Comparison of ENCODE assay signal across 2 cellular contexts in the genomic region with DNA sequence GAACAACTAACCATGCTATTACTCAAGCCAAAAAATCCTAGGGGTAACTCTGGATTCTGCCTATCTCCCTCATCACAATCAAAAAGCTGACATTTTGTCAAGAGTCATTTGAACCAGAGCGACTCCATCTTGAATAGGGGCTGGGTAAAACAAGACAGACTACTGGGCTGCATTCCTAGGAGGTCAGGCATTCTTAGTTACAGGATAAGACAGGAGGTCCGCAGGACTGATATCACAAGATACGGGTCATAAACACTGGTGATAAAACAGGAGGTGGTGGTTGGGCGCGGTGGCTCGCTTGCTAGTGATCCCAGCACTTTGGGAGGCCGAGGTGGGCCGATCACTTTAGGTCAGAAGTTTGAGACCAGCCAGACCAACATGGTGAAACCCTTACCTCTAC.
TF ChIP-seq lines count a peak whose summit lies in the region.

No MANE protein-coding gene starts in this region.

TF ChIP-seq in HEK293, 187 proteins besides CTCF, POLR2A, EP300 and RAD21:
- TF ChIP-seq, protein P1, sequence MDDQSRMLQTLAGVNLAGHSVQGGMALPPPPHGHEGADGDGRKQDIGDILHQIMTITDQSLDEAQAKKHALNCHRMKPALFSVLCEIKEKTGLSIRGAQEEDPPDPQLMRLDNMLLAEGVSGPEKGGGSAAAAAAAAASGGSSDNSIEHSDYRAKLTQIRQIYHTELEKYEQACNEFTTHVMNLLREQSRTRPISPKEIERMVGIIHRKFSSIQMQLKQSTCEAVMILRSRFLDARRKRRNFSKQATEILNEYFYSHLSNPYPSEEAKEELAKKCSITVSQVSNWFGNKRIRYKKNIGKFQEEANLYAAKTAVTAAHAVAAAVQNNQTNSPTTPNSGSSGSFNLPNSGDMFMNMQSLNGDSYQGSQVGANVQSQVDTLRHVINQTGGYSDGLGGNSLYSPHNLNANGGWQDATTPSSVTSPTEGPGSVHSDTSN (CRISPR knock-in tag; IDR thresholded peaks at IDR 0.05), result no peak
- TF ChIP-seq, protein P2, sequence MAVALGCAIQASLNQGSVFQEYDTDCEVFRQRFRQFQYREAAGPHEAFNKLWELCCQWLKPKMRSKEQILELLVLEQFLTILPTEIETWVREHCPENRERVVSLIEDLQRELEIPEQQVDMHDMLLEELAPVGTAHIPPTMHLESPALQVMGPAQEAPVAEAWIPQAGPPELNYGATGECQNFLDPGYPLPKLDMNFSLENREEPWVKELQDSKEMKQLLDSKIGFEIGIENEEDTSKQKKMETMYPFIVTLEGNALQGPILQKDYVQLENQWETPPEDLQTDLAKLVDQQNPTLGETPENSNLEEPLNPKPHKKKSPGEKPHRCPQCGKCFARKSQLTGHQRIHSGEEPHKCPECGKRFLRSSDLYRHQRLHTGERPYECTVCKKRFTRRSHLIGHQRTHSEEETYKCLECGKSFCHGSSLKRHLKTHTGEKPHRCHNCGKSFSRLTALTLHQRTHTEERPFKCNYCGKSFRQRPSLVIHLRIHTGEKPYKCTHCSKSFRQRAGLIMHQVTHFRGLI (tag by site-specific recombination; IDR thresholded peaks at IDR 0.05), result peak; percentile 56; the same call in 1 of the 2 replicates

TF ChIP-seq in K562, 482 proteins besides CTCF, POLR2A, EP300 and RAD21 (continues in another document):
- TF ChIP-seq ZNF583 (CRISPR knock-in tag; IDR thresholded peaks at IDR 0.05), result peak; percentile 95; the same call in 1 of the 2 replicates
- peak; percentile 92 for TF ChIP-seq HIVEP1 (CRISPR knock-in tag; IDR thresholded peaks at IDR 0.05)
- TF ChIP-seq ZNF134 (CRISPR knock-in tag; conservative IDR thresholded peaks at IDR 0.05), result peak; percentile 67
- TF ChIP-seq, protein P3, sequence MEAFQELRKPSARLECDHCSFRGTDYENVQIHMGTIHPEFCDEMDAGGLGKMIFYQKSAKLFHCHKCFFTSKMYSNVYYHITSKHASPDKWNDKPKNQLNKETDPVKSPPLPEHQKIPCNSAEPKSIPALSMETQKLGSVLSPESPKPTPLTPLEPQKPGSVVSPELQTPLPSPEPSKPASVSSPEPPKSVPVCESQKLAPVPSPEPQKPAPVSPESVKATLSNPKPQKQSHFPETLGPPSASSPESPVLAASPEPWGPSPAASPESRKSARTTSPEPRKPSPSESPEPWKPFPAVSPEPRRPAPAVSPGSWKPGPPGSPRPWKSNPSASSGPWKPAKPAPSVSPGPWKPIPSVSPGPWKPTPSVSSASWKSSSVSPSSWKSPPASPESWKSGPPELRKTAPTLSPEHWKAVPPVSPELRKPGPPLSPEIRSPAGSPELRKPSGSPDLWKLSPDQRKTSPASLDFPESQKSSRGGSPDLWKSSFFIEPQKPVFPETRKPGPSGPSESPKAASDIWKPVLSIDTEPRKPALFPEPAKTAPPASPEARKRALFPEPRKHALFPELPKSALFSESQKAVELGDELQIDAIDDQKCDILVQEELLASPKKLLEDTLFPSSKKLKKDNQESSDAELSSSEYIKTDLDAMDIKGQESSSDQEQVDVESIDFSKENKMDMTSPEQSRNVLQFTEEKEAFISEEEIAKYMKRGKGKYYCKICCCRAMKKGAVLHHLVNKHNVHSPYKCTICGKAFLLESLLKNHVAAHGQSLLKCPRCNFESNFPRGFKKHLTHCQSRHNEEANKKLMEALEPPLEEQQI (IDR thresholded peaks at IDR 0.05), result no peak
- peak; percentile 94 for TF ChIP-seq GTF2A2 (tag; IDR thresholded peaks at IDR 0.05)
- TF ChIP-seq ZFX (CRISPR knock-in tag; IDR thresholded peaks at IDR 0.05), result no peak
- no peak for TF ChIP-seq ZNF140 (CRISPR knock-in tag; IDR thresholded peaks at IDR 0.05)
- no peak for TF ChIP-seq ZFPM2 (CRISPR knock-in tag; IDR thresholded peaks at IDR 0.05)
- 0 out of 2 replicates have a peak, but pooled peaks have one; percentile 51 for TF ChIP-seq KLF13 (tag; IDR thresholded peaks at IDR 0.05; ENCODE audit: borderline replicate concordance, low read depth)
- TF ChIP-seq RFX7 (CRISPR knock-in tag; IDR thresholded peaks at IDR 0.05), result 0 out of 2 replicates have a peak, but pooled peaks have one; percentile 60
- TF ChIP-seq MEF2D (tag; conservative IDR thresholded peaks at IDR 0.05; ENCODE audit: low read depth), result peak; percentile 84
- peak; percentile 90 for TF ChIP-seq ZNF79 (CRISPR knock-in tag; IDR thresholded peaks at IDR 0.05; ENCODE audit: low read depth)
- TF ChIP-seq ZNF584 (CRISPR knock-in tag; IDR thresholded peaks at IDR 0.05; ENCODE audit: low read depth), result peak; percentile 96
- TF ChIP-seq, protein P4, sequence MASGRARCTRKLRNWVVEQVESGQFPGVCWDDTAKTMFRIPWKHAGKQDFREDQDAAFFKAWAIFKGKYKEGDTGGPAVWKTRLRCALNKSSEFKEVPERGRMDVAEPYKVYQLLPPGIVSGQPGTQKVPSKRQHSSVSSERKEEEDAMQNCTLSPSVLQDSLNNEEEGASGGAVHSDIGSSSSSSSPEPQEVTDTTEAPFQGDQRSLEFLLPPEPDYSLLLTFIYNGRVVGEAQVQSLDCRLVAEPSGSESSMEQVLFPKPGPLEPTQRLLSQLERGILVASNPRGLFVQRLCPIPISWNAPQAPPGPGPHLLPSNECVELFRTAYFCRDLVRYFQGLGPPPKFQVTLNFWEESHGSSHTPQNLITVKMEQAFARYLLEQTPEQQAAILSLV (tag; IDR thresholded peaks at IDR 0.05), result peak; percentile 77
- peak; percentile 92 for TF ChIP-seq BACH1 (tag; IDR thresholded peaks at IDR 0.05)
- TF ChIP-seq, protein P5, sequence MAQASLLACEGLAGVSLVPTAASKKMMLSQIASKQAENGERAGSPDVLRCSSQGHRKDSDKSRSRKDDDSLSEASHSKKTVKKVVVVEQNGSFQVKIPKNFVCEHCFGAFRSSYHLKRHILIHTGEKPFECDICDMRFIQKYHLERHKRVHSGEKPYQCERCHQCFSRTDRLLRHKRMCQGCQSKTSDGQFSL (CRISPR knock-in tag; IDR thresholded peaks at IDR 0.05), result no peak
- TF ChIP-seq, protein P5 (tag; IDR thresholded peaks at IDR 0.05), result peak in 1 of 2 experiments; percentile 96; a peak in 2 of 4 replicates
- no peak for TF ChIP-seq NFE2L1 (tag; IDR thresholded peaks at IDR 0.05; ENCODE audit: borderline replicate concordance, low read depth)
- TF ChIP-seq DNMT1 (IDR thresholded peaks at IDR 0.05), result no peak
- TF ChIP-seq, protein P6, sequence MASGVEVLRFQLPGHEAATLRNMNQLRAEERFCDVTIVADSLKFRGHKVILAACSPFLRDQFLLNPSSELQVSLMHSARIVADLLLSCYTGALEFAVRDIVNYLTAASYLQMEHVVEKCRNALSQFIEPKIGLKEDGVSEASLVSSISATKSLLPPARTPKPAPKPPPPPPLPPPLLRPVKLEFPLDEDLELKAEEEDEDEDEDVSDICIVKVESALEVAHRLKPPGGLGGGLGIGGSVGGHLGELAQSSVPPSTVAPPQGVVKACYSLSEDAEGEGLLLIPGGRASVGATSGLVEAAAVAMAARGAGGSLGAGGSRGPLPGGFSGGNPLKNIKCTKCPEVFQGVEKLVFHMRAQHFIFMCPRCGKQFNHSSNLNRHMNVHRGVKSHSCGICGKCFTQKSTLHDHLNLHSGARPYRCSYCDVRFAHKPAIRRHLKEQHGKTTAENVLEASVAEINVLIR (CRISPR knock-in tag; IDR thresholded peaks at IDR 0.05), result 0 out of 2 replicates have a peak, but pooled peaks have one; percentile 19
- TF ChIP-seq, protein P7, sequence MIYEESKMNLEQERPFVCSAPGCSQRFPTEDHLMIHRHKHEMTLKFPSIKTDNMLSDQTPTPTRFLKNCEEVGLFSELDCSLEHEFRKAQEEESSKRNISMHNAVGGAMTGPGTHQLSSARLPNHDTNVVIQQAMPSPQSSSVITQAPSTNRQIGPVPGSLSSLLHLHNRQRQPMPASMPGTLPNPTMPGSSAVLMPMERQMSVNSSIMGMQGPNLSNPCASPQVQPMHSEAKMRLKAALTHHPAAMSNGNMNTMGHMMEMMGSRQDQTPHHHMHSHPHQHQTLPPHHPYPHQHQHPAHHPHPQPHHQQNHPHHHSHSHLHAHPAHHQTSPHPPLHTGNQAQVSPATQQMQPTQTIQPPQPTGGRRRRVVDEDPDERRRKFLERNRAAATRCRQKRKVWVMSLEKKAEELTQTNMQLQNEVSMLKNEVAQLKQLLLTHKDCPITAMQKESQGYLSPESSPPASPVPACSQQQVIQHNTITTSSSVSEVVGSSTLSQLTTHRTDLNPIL (CRISPR knock-in tag; IDR thresholded peaks at IDR 0.05), result peak; percentile 73; the same call in 1 of the 2 replicates
- TF ChIP-seq ZNF75A (CRISPR knock-in tag; IDR thresholded peaks at IDR 0.05), result 0 out of 2 replicates have a peak, but pooled peaks have one; percentile 52
- no peak for TF ChIP-seq CBX1 (IDR thresholded peaks at IDR 0.05; ENCODE audit: low read depth)
- TF ChIP-seq ZFP1 (CRISPR knock-in tag; IDR thresholded peaks at IDR 0.05), result peak; percentile 63; the same call in 1 of the 2 replicates
- TF ChIP-seq, protein P8, sequence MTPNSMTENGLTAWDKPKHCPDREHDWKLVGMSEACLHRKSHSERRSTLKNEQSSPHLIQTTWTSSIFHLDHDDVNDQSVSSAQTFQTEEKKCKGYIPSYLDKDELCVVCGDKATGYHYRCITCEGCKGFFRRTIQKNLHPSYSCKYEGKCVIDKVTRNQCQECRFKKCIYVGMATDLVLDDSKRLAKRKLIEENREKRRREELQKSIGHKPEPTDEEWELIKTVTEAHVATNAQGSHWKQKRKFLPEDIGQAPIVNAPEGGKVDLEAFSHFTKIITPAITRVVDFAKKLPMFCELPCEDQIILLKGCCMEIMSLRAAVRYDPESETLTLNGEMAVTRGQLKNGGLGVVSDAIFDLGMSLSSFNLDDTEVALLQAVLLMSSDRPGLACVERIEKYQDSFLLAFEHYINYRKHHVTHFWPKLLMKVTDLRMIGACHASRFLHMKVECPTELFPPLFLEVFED (CRISPR knock-in tag; conservative IDR thresholded peaks at IDR 0.05), result no peak
- TF ChIP-seq, protein P9, sequence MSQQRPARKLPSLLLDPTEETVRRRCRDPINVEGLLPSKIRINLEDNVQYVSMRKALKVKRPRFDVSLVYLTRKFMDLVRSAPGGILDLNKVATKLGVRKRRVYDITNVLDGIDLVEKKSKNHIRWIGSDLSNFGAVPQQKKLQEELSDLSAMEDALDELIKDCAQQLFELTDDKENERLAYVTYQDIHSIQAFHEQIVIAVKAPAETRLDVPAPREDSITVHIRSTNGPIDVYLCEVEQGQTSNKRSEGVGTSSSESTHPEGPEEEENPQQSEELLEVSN (IDR thresholded peaks at IDR 0.05; ENCODE audit: borderline replicate concordance in 1 of 2, extremely low read depth in 1 of 2, insufficient read depth in 1 of 2, insufficient read length in 1 of 2, low read depth in 1 of 2, low read length in 1 of 2, poor library complexity in 1 of 2, severe bottlenecking in 1 of 2), result no peak
- TF ChIP-seq, protein P10, sequence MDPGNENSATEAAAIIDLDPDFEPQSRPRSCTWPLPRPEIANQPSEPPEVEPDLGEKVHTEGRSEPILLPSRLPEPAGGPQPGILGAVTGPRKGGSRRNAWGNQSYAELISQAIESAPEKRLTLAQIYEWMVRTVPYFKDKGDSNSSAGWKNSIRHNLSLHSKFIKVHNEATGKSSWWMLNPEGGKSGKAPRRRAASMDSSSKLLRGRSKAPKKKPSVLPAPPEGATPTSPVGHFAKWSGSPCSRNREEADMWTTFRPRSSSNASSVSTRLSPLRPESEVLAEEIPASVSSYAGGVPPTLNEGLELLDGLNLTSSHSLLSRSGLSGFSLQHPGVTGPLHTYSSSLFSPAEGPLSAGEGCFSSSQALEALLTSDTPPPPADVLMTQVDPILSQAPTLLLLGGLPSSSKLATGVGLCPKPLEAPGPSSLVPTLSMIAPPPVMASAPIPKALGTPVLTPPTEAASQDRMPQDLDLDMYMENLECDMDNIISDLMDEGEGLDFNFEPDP (CRISPR knock-in tag; IDR thresholded peaks at IDR 0.05), result peak; percentile 90
- TF ChIP-seq SMC3 (conservative IDR thresholded peaks at IDR 0.05; ENCODE audit: insufficient read depth, low read depth, low read length), result no peak
- 0 out of 2 replicates have a peak, but pooled peaks have one; percentile 31 for TF ChIP-seq ZNF133 (CRISPR knock-in tag; IDR thresholded peaks at IDR 0.05)
- TF ChIP-seq SMAD3 (CRISPR knock-in tag; conservative IDR thresholded peaks at IDR 0.05), result peak; percentile 93
- peak; percentile 80; the same call in 1 of the 2 replicates for TF ChIP-seq ZNF41 (CRISPR knock-in tag; conservative IDR thresholded peaks at IDR 0.05)
- peak; percentile 93; the same call in 1 of the 2 replicates for TF ChIP-seq KLF6 (CRISPR knock-in tag; IDR thresholded peaks at IDR 0.05; ENCODE audit: borderline replicate concordance)
- TF ChIP-seq, protein P11, sequence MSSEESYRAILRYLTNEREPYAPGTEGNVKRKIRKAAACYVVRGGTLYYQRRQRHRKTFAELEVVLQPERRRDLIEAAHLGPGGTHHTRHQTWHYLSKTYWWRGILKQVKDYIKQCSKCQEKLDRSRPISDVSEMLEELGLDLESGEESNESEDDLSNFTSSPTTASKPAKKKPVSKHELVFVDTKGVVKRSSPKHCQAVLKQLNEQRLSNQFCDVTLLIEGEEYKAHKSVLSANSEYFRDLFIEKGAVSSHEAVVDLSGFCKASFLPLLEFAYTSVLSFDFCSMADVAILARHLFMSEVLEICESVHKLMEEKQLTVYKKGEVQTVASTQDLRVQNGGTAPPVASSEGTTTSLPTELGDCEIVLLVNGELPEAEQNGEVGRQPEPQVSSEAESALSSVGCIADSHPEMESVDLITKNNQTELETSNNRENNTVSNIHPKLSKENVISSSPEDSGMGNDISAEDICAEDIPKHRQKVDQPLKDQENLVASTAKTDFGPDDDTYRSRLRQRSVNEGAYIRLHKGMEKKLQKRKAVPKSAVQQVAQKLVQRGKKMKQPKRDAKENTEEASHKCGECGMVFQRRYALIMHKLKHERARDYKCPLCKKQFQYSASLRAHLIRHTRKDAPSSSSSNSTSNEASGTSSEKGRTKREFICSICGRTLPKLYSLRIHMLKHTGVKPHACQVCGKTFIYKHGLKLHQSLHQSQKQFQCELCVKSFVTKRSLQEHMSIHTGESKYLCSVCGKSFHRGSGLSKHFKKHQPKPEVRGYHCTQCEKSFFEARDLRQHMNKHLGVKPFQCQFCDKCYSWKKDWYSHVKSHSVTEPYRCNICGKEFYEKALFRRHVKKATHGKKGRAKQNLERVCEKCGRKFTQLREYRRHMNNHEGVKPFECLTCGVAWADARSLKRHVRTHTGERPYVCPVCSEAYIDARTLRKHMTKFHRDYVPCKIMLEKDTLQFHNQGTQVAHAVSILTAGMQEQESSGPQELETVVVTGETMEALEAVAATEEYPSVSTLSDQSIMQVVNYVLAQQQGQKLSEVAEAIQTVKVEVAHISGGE (CRISPR knock-in tag; IDR thresholded peaks at IDR 0.05), result peak in 1 of 3 experiments; percentile 69; a peak in 1 of 6 replicates
- TF ChIP-seq C11orf30 (IDR thresholded peaks at IDR 0.05; ENCODE audit: low read depth), result no peak
- TF ChIP-seq, protein P12, sequence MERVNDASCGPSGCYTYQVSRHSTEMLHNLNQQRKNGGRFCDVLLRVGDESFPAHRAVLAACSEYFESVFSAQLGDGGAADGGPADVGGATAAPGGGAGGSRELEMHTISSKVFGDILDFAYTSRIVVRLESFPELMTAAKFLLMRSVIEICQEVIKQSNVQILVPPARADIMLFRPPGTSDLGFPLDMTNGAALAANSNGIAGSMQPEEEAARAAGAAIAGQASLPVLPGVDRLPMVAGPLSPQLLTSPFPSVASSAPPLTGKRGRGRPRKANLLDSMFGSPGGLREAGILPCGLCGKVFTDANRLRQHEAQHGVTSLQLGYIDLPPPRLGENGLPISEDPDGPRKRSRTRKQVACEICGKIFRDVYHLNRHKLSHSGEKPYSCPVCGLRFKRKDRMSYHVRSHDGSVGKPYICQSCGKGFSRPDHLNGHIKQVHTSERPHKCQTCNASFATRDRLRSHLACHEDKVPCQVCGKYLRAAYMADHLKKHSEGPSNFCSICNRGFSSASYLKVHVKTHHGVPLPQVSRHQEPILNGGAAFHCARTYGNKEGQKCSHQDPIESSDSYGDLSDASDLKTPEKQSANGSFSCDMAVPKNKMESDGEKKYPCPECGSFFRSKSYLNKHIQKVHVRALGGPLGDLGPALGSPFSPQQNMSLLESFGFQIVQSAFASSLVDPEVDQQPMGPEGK (CRISPR knock-in tag; IDR thresholded peaks at IDR 0.05; ENCODE audit: borderline replicate concordance), result peak; percentile 92; the same call in 1 of the 2 replicates
